Comparison of ENCODE assay signal across 11 cellular contexts in the genomic region with DNA sequence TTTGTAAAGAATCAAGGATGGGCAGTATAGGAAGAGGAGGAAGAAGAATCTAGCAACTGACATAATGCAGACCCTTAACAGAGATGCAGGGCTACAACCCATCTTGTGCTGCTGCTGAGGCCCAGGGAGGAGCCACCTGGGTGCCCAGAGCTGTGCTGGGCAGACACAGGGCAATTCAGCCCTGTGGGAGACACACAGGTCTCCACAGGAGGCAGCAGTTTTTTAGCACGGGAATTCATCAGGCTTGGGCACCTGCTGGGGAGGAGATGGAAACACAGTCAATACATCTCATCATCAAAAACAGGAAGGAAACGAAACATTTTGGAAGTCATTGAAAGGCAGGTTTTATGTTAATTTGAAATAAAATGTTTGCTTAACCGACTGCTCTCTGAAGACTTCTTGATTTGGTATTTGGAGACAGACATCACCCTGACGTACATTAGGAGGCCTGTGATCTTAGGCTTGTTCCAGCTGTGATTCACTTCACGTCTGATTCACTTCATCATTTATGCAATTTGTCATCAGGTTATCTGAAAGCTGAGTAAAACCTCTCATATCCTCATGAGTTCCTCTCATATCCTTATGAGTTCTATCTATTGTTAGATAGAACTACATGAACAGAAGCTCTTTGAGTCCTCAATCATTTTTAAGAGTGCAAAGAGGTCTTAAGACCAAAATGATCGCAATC.
DNase-seq lines count a peak whose midpoint lies in the region; ATAC-seq and TF ChIP-seq lines count a peak whose summit lies in the region.
"Had no signal": no experiment of that assay in that cellular context is flagged by ENCODE, and none has a peak within 500 bp of the region (broad histone marks: within the 10 kb centered on the region; RNA-seq: fewer than 3 reads in every experiment).

No MANE protein-coding gene starts in this region.

- TF ChIP-seq CTCF in fibroblast of pulmonary artery (IDR thresholded peaks at IDR 0.05; ENCODE audit: low read length, missing control alignments) (peak; percentile 10), Calu3 (IDR thresholded peaks at IDR 0.05; ENCODE audit: unreplicated experiment) (no peak)

- no peak for ATAC-seq in GM18870 (IDR thresholded peaks at IDR 0.05; ENCODE audit: unreplicated experiment)

- H3K4me1 Mint-ChIP-seq in Calu3 (ENCODE audit: low read depth, unreplicated experiment): no peaks in the 10 kb centered on the region

- CTCF ChIA-PET in Calu3 (lab: Charles Lee): no interaction called here

- peak; percentile 22 for DNase-seq in A172 (ENCODE audit: low spot score)
- DNase-seq in COLO829 (ENCODE audit: low spot score): peak; percentile 23
- peak; percentile 10 for DNase-seq in RPMI7951 (ENCODE audit: low read depth)
- DNase-seq in fibroblast of pulmonary artery (ENCODE audit: low read depth): peak; percentile 83
- no peak for DNase-seq in midbrain (lab: John Stamatoyannopoulos, UW)
- DNase-seq in Calu3: no peak
- DNase-seq in RPMI8226: no peak
- DNase-seq: NCI-H2171 treated with DMSO at 0.1 percent for 48 hours had no signal

- no peaks in the 10 kb centered on the region for H3K27me3 Mint-ChIP-seq in Calu3 (ENCODE audit: unreplicated experiment)

- no peak overlapping the region for H3K4me3 ChIP-seq in fibroblast of pulmonary artery (replicated peaks; ENCODE audit: low read depth, low read length)
- H3K4me3 ChIP-seq: lung had no signal

- no peaks in the 10 kb centered on the region for H3K9me3 Mint-ChIP-seq in Calu3 (ENCODE audit: low read depth, unreplicated experiment)

- no peak overlapping the region for H3K27ac Mint-ChIP-seq in Calu3 (ENCODE audit: unreplicated experiment)
- H3K27ac Mint-ChIP-seq: brain had no signal

- intact Hi-C loops in Calu3 (cut with micrococcal nuclease; ENCODE audit: unreplicated experiment): no loop called here

- no peaks in the 10 kb centered on the region for H3K36me3 Mint-ChIP-seq in Calu3 (ENCODE audit: insufficient read depth, unreplicated experiment)
- H3K36me3 Mint-ChIP-seq: brain had no signal

- BruUV-seq in Calu3 (replicated peaks; lab: Mats Ljungman, UMichigan): no TSS peak

- no peak overlapping the region for H3K4me3 Mint-ChIP-seq in Calu3 (ENCODE audit: low read depth, unreplicated experiment)
- H3K4me3 Mint-ChIP-seq: brain had no signal

Comparison
In these comparisons a context has a peak if more than half of its experiments do, and no peak if none do; other contexts are left out.
1. DNase-seq: peak in A172 (single experiment), COLO829 (single experiment), RPMI7951 (single experiment) and fibroblast of pulmonary artery (single experiment); none in midbrain (single experiment), Calu3 (single experiment) and RPMI8226 (single experiment).